In the genomic region with DNA sequence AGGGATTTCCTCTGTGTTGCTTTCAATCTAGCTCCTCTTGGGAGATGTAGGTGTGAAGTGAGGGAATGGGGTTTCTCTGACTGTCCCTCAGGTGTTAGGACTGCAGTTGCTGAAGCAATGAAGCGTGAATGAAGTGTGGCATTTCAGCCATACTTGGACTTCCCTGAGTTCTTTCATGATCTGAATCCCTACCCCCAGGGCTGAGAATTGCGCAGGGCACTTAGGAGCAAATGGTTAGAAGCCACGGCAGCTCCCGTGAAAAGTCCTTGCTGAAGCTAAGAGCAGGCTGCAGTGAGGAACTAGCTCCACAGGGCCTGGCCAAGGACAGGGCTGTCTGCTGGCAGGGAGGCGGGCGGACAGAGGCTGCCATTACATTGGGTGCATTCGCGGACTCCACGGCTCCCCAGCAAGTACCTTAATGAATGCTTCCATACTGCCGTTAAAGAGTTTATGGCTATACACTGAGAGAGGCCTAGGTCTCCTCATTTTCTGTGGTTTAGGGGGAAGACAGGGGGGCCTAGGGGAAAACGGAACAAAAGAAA, we compare ENCODE assay signal across 30 cellular contexts.
"Had no signal": no experiment of that assay in that cellular context is flagged by ENCODE, and none has a peak within 500 bp of the region (broad histone marks: within the 10 kb centered on the region; RNA-seq: fewer than 3 reads in every experiment).

No MANE protein-coding gene starts in this region.

- H3K27me3 Mint-ChIP-seq: activated B cell treated with CpG ODN at 0.5 μM for 24 hours; activated CD4-positive, alpha-beta T cell treated with anti-CD3 and anti-CD28 coated beads, Interleukin-2, amount 10 ng/mL, durations not matched to agents 24 days and 14 days; activated naive CD4-positive, alpha-beta T cell treated with anti-CD3 and anti-CD28 coated beads, Interleukin-2, amount 50 U/mL, for 24 hours; activated naive CD8-positive, alpha-beta T cell treated with anti-CD3 and anti-CD28 coated beads, Interleukin-2, amount 50 U/mL, for 24 hours; activated T-cell treated with anti-CD3 and anti-CD28 coated beads, Interleukin-2, amount 50 U/mL, for 24 hours; brain had no signal

- H3K4me3 ChIP-seq: SJCRH30 had no signal

- DNase-seq: activated B cell treated with CpG ODN at 0.5 μM for 24 hours; activated CD4-positive, alpha-beta T cell treated with anti-CD3 and anti-CD28 coated beads for 1 hour; activated CD4-positive, alpha-beta T cell treated with anti-CD3 and anti-CD28 coated beads, Interleukin-2, amount 10 ng/mL, durations not matched to agents 24 days and 14 days; activated CD4-positive, alpha-beta T cell treated with anti-CD3 and anti-CD28 coated beads, Interleukin-2, amount 50 U/mL, for 48 hours; activated CD8-positive, alpha-beta memory T cell treated with anti-CD3 and anti-CD28 coated beads, Interleukin-2, amount 10 ng/mL, durations not matched to agents 7 days and 5 days; activated effector memory CD4-positive, alpha-beta T cell treated with Interleukin-2 at 50 U/mL for 16 hours; activated naive CD4-positive, alpha-beta T cell; activated naive CD8-positive, alpha-beta T cell treated with anti-CD3 and anti-CD28 coated beads, Interleukin-2, amount 50 U/mL, for 24 hours; activated T-cell treated with anti-CD3 and anti-CD28 coated beads, Interleukin-2, amount 50 U/mL, for 24 hours; amniotic stem cell; Karpas-422; NCI-H1105 treated with DMSO at 0.1 percent for 48 hours; NCI-H1436 treated with DMSO at 0.1 percent for 48 hours; NCI-H187; NCI-H2081; NCI-H2171; NCI-H226; NCI-H69; NK-92 treated with Interleukin-12 subunit alpha and Interleukin-12 subunit beta, amount 100 ng/mL, for 24 hours; OCI-M1; Right ventricle myocardium superior; SJCRH30 had no signal

- ATAC-seq: activated CD8-positive, alpha-beta memory T cell treated with anti-CD3 and anti-CD28 coated beads, Interleukin-2, amount 10 ng/mL, durations not matched to agents 7 days and 5 days; activated naive CD8-positive, alpha-beta T cell treated with anti-CD3 and anti-CD28 coated beads, Interleukin-2, amount 50 U/mL, for 24 hours; Panc1; SK-N-SH treated with all-trans-retinoic acid at 6 μM for 48 hours had no signal

- H3K27me3 ChIP-seq: SJCRH30 had no signal

- H3K27ac Mint-ChIP-seq: activated B cell treated with CpG ODN at 0.5 μM for 24 hours; activated CD4-positive, alpha-beta T cell treated with anti-CD3 and anti-CD28 coated beads, Interleukin-2, amount 10 ng/mL, durations not matched to agents 24 days and 14 days; activated CD8-positive, alpha-beta memory T cell treated with anti-CD3 and anti-CD28 coated beads, Interleukin-2, amount 10 ng/mL, durations not matched to agents 7 days and 5 days; activated naive CD4-positive, alpha-beta T cell treated with anti-CD3 and anti-CD28 coated beads, Interleukin-2, amount 50 U/mL, for 24 hours; activated naive CD8-positive, alpha-beta T cell treated with anti-CD3 and anti-CD28 coated beads, Interleukin-2, amount 50 U/mL, for 24 hours; activated T-cell treated with anti-CD3 and anti-CD28 coated beads, Interleukin-2, amount 50 U/mL, for 24 hours; activated T-helper 1 cell treated with anti-CD3 and anti-CD28 coated beads, Interleukin-12 subunit alpha, Interleukin-12 subunit beta, Interleukin-2, Interleukin-4 antibody, amounts not matched to agents 30 ng/mL and 10 ng/mL and 1 ng/mL, durations not matched to agents 14 hours and 24 hours and 36 hours; brain; T-helper 1 cell treated with Interleukin-12 subunit alpha and Interleukin-12 subunit beta and Interleukin-4 antibody, amounts not matched to agents 30 μg/mL and 1 μg/mL, for 36 hours had no signal

- H3K27ac ChIP-seq: RWPE1, SJCRH30 had no signal

- H3K4me3 Mint-ChIP-seq: activated B cell treated with CpG ODN at 0.5 μM for 24 hours; activated CD4-positive, alpha-beta T cell treated with anti-CD3 and anti-CD28 coated beads, Interleukin-2, amount 10 ng/mL, durations not matched to agents 24 days and 14 days; activated CD8-positive, alpha-beta memory T cell treated with anti-CD3 and anti-CD28 coated beads, Interleukin-2, amount 10 ng/mL, durations not matched to agents 7 days and 5 days; activated naive CD4-positive, alpha-beta T cell treated with anti-CD3 and anti-CD28 coated beads, Interleukin-2, amount 50 U/mL, for 24 hours; activated naive CD8-positive, alpha-beta T cell treated with anti-CD3 and anti-CD28 coated beads, Interleukin-2, amount 50 U/mL, for 24 hours; activated T-cell treated with anti-CD3 and anti-CD28 coated beads, Interleukin-2, amount 50 U/mL, for 24 hours; activated T-helper 1 cell treated with anti-CD3 and anti-CD28 coated beads, Interleukin-12 subunit alpha, Interleukin-12 subunit beta, Interleukin-2, Interleukin-4 antibody, amounts not matched to agents 30 ng/mL and 10 ng/mL and 1 ng/mL, durations not matched to agents 14 hours and 24 hours and 36 hours; brain; central memory CD8-positive, alpha-beta T cell; T-helper 1 cell treated with Interleukin-12 subunit alpha and Interleukin-12 subunit beta and Interleukin-4 antibody, amounts not matched to agents 30 μg/mL and 1 μg/mL, for 36 hours had no signal

- H3K4me1 Mint-ChIP-seq: activated B cell treated with CpG ODN at 0.5 μM for 24 hours; activated CD4-positive, alpha-beta T cell treated with anti-CD3 and anti-CD28 coated beads, Interleukin-2, amount 10 ng/mL, durations not matched to agents 24 days and 14 days; activated naive CD4-positive, alpha-beta T cell treated with anti-CD3 and anti-CD28 coated beads, Interleukin-2, amount 50 U/mL, for 24 hours; activated naive CD8-positive, alpha-beta T cell treated with anti-CD3 and anti-CD28 coated beads, Interleukin-2, amount 50 U/mL, for 24 hours; central memory CD8-positive, alpha-beta T cell had no signal

- H3K9me3 Mint-ChIP-seq: activated B cell treated with CpG ODN at 0.5 μM for 24 hours; activated CD4-positive, alpha-beta T cell treated with anti-CD3 and anti-CD28 coated beads, Interleukin-2, amount 10 ng/mL, durations not matched to agents 24 days and 14 days; activated naive CD4-positive, alpha-beta T cell treated with anti-CD3 and anti-CD28 coated beads, Interleukin-2, amount 50 U/mL, for 24 hours; activated naive CD8-positive, alpha-beta T cell treated with anti-CD3 and anti-CD28 coated beads, Interleukin-2, amount 50 U/mL, for 24 hours; activated T-cell treated with anti-CD3 and anti-CD28 coated beads, Interleukin-2, amount 50 U/mL, for 24 hours; activated T-helper 1 cell treated with anti-CD3 and anti-CD28 coated beads, Interleukin-12 subunit alpha, Interleukin-12 subunit beta, Interleukin-2, Interleukin-4 antibody, amounts not matched to agents 30 ng/mL and 10 ng/mL and 1 ng/mL, durations not matched to agents 14 hours and 24 hours and 36 hours; brain; central memory CD8-positive, alpha-beta T cell; T-helper 1 cell treated with Interleukin-12 subunit alpha and Interleukin-12 subunit beta and Interleukin-4 antibody, amounts not matched to agents 30 μg/mL and 1 μg/mL, for 36 hours had no signal

- H3K36me3 Mint-ChIP-seq: activated CD8-positive, alpha-beta memory T cell treated with anti-CD3 and anti-CD28 coated beads, Interleukin-2, amount 10 ng/mL, durations not matched to agents 7 days and 5 days; activated naive CD4-positive, alpha-beta T cell treated with anti-CD3 and anti-CD28 coated beads, Interleukin-2, amount 50 U/mL, for 24 hours had no signal

- H3K36me3 ChIP-seq: SJCRH30 had no signal
